In genomic region chr7:103996017-103996551, GRCh38 we compare ENCODE assay signal across 1 cellular context.
TF ChIP-seq lines count a peak whose summit lies in the region.

No MANE protein-coding gene starts in this region.

TF ChIP-seq in K562, 482 proteins besides CTCF, POLR2A, EP300 and RAD21 (continued from another document and continues in another):
- no peak for TF ChIP-seq ELK1 (CRISPR knock-in tag; IDR thresholded peaks at IDR 0.05)
- TF ChIP-seq NFXL1 (CRISPR knock-in tag; IDR thresholded peaks at IDR 0.05) = 0 out of 2 replicates have a peak, but pooled peaks have one; percentile 35
- TF ChIP-seq NKRF (IDR thresholded peaks at IDR 0.05; ENCODE audit: borderline replicate concordance) = no peak; the same call in none of the 2 replicates
- TF ChIP-seq SREBF1 (IDR thresholded peaks at IDR 0.05; ENCODE audit: borderline replicate concordance, low read depth, low read length) = no peak
- no peak for TF ChIP-seq E2F5 (CRISPR knock-in tag; IDR thresholded peaks at IDR 0.05)
- no peak; the same call in 1 of the 2 replicates for TF ChIP-seq MAFF (IDR thresholded peaks at IDR 0.05; ENCODE audit: low read length)
- no peak for TF ChIP-seq ZNF282 (CRISPR knock-in tag; IDR thresholded peaks at IDR 0.05)
- no peak for TF ChIP-seq FOXJ3 (CRISPR knock-in tag; IDR thresholded peaks at IDR 0.05)
- TF ChIP-seq ZBTB34 (CRISPR knock-in tag; IDR thresholded peaks at IDR 0.05) = no peak
- TF ChIP-seq POLR3A (IDR thresholded peaks at IDR 0.05; ENCODE audit: borderline replicate concordance, extremely low read depth, insufficient read depth, insufficient read length) = no peak
- TF ChIP-seq E2F6 (IDR thresholded peaks at IDR 0.05; ENCODE audit: borderline replicate concordance in 1 of 2, extremely low read depth in 1 of 2, insufficient read depth in 1 of 2, insufficient read length in 1 of 2, low read depth in 1 of 2, low read length in 1 of 2, poor library complexity in 1 of 2, severe bottlenecking in 1 of 2) = peak in 1 of 2 experiments; percentile 16
- peak; percentile 99 for TF ChIP-seq HLTF (IDR thresholded peaks at IDR 0.05)
- no peak for TF ChIP-seq ZNF507 (tag; conservative IDR thresholded peaks at IDR 0.05)
- peak; percentile 94 for TF ChIP-seq MYNN (IDR thresholded peaks at IDR 0.05)
- no peak for TF ChIP-seq MYNN (CRISPR knock-in tag; IDR thresholded peaks at IDR 0.05)
- no peak for TF ChIP-seq POU5F1 (IDR thresholded peaks at IDR 0.05; ENCODE audit: borderline replicate concordance, low read depth, low read length, partially characterized antibody)
- TF ChIP-seq ZBTB40 (IDR thresholded peaks at IDR 0.05) = no peak; the same call in 1 of the 2 replicates
- no peak for TF ChIP-seq ZBTB40 (CRISPR knock-in tag; IDR thresholded peaks at IDR 0.05)
- TF ChIP-seq ZNF239 (CRISPR knock-in tag; IDR thresholded peaks at IDR 0.05) = peak; percentile 78
- no peak for TF ChIP-seq ZNF146 (CRISPR knock-in tag; IDR thresholded peaks at IDR 0.05; ENCODE audit: unreplicated experiment)
- TF ChIP-seq CXXC5 (CRISPR knock-in tag; IDR thresholded peaks at IDR 0.05) = peak; percentile 97
- TF ChIP-seq ZMIZ1 (IDR thresholded peaks at IDR 0.05; ENCODE audit: low read depth in 2 of 2, low read length in 2 of 2) = peak in 1 of 2 experiments; percentile 99; a peak in 2 of 4 replicates
- no peak for TF ChIP-seq THAP7 (CRISPR knock-in tag; IDR thresholded peaks at IDR 0.05)
- peak; percentile 64; the same call in 1 of the 2 replicates for TF ChIP-seq DIDO1 (tag; IDR thresholded peaks at IDR 0.05; ENCODE audit: low read depth)
- no peak for TF ChIP-seq ZFX (CRISPR knock-in tag; IDR thresholded peaks at IDR 0.05)
- TF ChIP-seq MXD1 (CRISPR knock-in tag; IDR thresholded peaks at IDR 0.05; ENCODE audit: borderline replicate concordance, poor library complexity, severe bottlenecking) = no peak
- peak; percentile 99 for TF ChIP-seq FOXM1 (IDR thresholded peaks at IDR 0.05; ENCODE audit: low read depth)
- TF ChIP-seq FOXM1 (CRISPR knock-in tag; IDR thresholded peaks at IDR 0.05; ENCODE audit: low read depth) = no peak
- TF ChIP-seq RBM22 (IDR thresholded peaks at IDR 0.05; ENCODE audit: low read depth, low read length, poor library complexity, severe bottlenecking) = no peak
- no peak for TF ChIP-seq USF1 (CRISPR knock-in tag; IDR thresholded peaks at IDR 0.05)
- no peak for TF ChIP-seq ZNF740 (CRISPR knock-in tag; IDR thresholded peaks at IDR 0.05)
- no peak for TF ChIP-seq ZNF740 (tag; IDR thresholded peaks at IDR 0.05)
- TF ChIP-seq ZNF551 (CRISPR knock-in tag; IDR thresholded peaks at IDR 0.05) = no peak
- no peak for TF ChIP-seq RBM17 (IDR thresholded peaks at IDR 0.05; ENCODE audit: borderline replicate concordance, low read depth, low read length)
- TF ChIP-seq ZBTB1 (CRISPR knock-in tag; IDR thresholded peaks at IDR 0.05; ENCODE audit: borderline replicate concordance, low read depth) = no peak
